8 cellular contexts compared by ENCODE assay signal in genomic region chr15:32855942-32856341, GRCh38.
DNase-seq lines count a peak whose midpoint lies in the region; ATAC-seq and TF ChIP-seq lines count a peak whose summit lies in the region.
"Had no signal": no experiment of that assay in that cellular context is flagged by ENCODE, and none has a peak within 500 bp of the region (broad histone marks: within the 10 kb centered on the region; RNA-seq: fewer than 3 reads in every experiment).

No MANE protein-coding gene starts in this region.

- no peaks in the 10 kb centered on the region for H3K27me3 ChIP-seq in tibial artery

- CTCF ChIA-PET in activated CD8-positive, alpha-beta memory T cell treated with anti-CD3 and anti-CD28 coated beads, Interleukin-2, amount 10 ng/mL, durations not matched to agents 7 days and 5 days (lab: Charles Lee) = no interaction called here

- intact Hi-C loops in tibial artery (cut with DNase I; ENCODE audit: low total_unique reads) = no loop called here

- DNase-seq in HK-2 (ENCODE audit: unreplicated experiment) = peak; percentile 43
- DNase-seq in amniotic stem cell (lab: John Stamatoyannopoulos, UW) = peak; percentile 84
- peak; percentile 81 for DNase-seq in iPS DF 19.7 (ENCODE audit: low read depth, low spot score)
- no peak for DNase-seq in tibial artery
- DNase-seq in anterior cingulate cortex (lab: John Stamatoyannopoulos, UW) = no peak
- no peak for DNase-seq in putamen (ENCODE audit: low spot score)
- no peak for DNase-seq in activated CD8-positive, alpha-beta memory T cell treated with anti-CD3 and anti-CD28 coated beads, Interleukin-2, amount 10 ng/mL, durations not matched to agents 7 days and 5 days
- DNase-seq: stimulated activated CD4-positive, alpha-beta T cell treated with anti-CD3 and anti-CD28 coated beads, Interleukin-2, amount 100 ng/mL, for 48 hours had no signal

- H3K9me3 ChIP-seq in tibial artery = no peaks in the 10 kb centered on the region

- peaks cover 5% of the 10 kb centered on the region for H3K27me3 Mint-ChIP-seq in activated CD8-positive, alpha-beta memory T cell treated with anti-CD3 and anti-CD28 coated beads, Interleukin-2, amount 10 ng/mL, durations not matched to agents 7 days and 5 days

- ATAC-seq in activated CD8-positive, alpha-beta memory T cell treated with anti-CD3 and anti-CD28 coated beads, Interleukin-2, amount 10 ng/mL, durations not matched to agents 7 days and 5 days = no peak

- H3K36me3 ChIP-seq in tibial artery = no peaks in the 10 kb centered on the region

- H3K36me3 Mint-ChIP-seq in activated CD8-positive, alpha-beta memory T cell treated with anti-CD3 and anti-CD28 coated beads, Interleukin-2, amount 10 ng/mL, durations not matched to agents 7 days and 5 days = no peaks in the 10 kb centered on the region

- H3K4me3 Mint-ChIP-seq in activated CD8-positive, alpha-beta memory T cell treated with anti-CD3 and anti-CD28 coated beads, Interleukin-2, amount 10 ng/mL, durations not matched to agents 7 days and 5 days = no peak overlapping the region

- no peak for TF ChIP-seq CTCF in tibial artery (IDR thresholded peaks at IDR 0.05)

- no peak overlapping the region for H3K4me3 ChIP-seq in tibial artery

- no peak overlapping the region for H3K27ac Mint-ChIP-seq in activated CD8-positive, alpha-beta memory T cell treated with anti-CD3 and anti-CD28 coated beads, Interleukin-2, amount 10 ng/mL, durations not matched to agents 7 days and 5 days

- H3K4me1 Mint-ChIP-seq in activated CD8-positive, alpha-beta memory T cell treated with anti-CD3 and anti-CD28 coated beads, Interleukin-2, amount 10 ng/mL, durations not matched to agents 7 days and 5 days = no peaks in the 10 kb centered on the region

- H3K4me1 ChIP-seq in tibial artery = peaks cover 0 to 15% (median 10%) of the 10 kb centered on the region in 4 donors

- H3K27ac ChIP-seq in tibial artery = peak overlapping the region; percentile 38 to 45

- H3K9me3 Mint-ChIP-seq in activated CD8-positive, alpha-beta memory T cell treated with anti-CD3 and anti-CD28 coated beads, Interleukin-2, amount 10 ng/mL, durations not matched to agents 7 days and 5 days (ENCODE audit: low read depth) = no peaks in the 10 kb centered on the region

Comparison
In these comparisons a context has a peak if more than half of its experiments do, and no peak if none do; other contexts are left out.
1. DNase-seq: peak in HK-2 (single experiment), amniotic stem cell (single experiment) and iPS DF 19.7 (single experiment); none in tibial artery (0 of 2), anterior cingulate cortex (0 of 58), putamen (single experiment) and activated CD8-positive, alpha-beta memory T cell treated with anti-CD3 and anti-CD28 coated beads, Interleukin-2, amount 10 ng/mL, durations not matched to agents 7 days and 5 days (single experiment).